In genomic region chr10:73054286-73054685, GRCh38 we compare ENCODE assay signal across 15 cellular contexts. TPM values are rescaled to one million over a fixed set of nuclear protein-coding genes. Genes with fewer than 3 reads are reported as not detected.
DNase-seq lines count a peak whose midpoint lies in the region; ATAC-seq, FAIRE-seq and TF ChIP-seq lines count a peak whose summit lies in the region.
"Had no signal": no experiment of that assay in that cellular context is flagged by ENCODE, and none has a peak within 500 bp of the region (broad histone marks: within the 10 kb centered on the region; RNA-seq: fewer than 3 reads in every experiment).

No MANE protein-coding gene starts in this region.

- H3K27me3 ChIP-seq in left ventricle myocardium inferior (ENCODE audit: low read depth) (no peaks in the 10 kb centered on the region), small intestine (ENCODE audit: control insufficient read depth in 2 of 2, insufficient read depth in 2 of 2, low read length in 2 of 2) (no peaks in the 10 kb centered on the region)

- no peaks in the 10 kb centered on the region for H3K4me1 Mint-ChIP-seq in Calu3 (ENCODE audit: low read depth, unreplicated experiment)

- FAIRE-seq in small intestine (lab: Jason Lieb, UNC), result no peak
- FAIRE-seq: D721Med had no signal

- H3K4me3 ChIP-seq in left ventricle myocardium inferior (no peak overlapping the region), small intestine (ENCODE audit: low read depth in 1 of 2, low read length in 2 of 2) (no peak overlapping the region)
- H3K4me3 ChIP-seq: GM23248 had no signal

- no peak overlapping the region for H3K4me3 Mint-ChIP-seq in Calu3 (ENCODE audit: low read depth, unreplicated experiment)
- H3K4me3 Mint-ChIP-seq: activated CD8-positive, alpha-beta memory T cell treated with anti-CD3 and anti-CD28 coated beads, Interleukin-2, amount 10 ng/mL, durations not matched to agents 7 days and 5 days; activated naive CD8-positive, alpha-beta T cell treated with anti-CD3 and anti-CD28 coated beads, Interleukin-2, amount 10 ng/mL, durations not matched to agents 7 days and 5 days had no signal

- DNase-seq in left ventricle myocardium inferior (no peak), left cardiac atrium (no peak), pons (ENCODE audit: low spot score) (no peak), small intestine (no peak), Calu3 (no peak)
- DNase-seq: activated CD8-positive, alpha-beta memory T cell treated with anti-CD3 and anti-CD28 coated beads, Interleukin-2, amount 10 ng/mL, durations not matched to agents 7 days and 5 days; activated naive CD8-positive, alpha-beta T cell treated with anti-CD3 and anti-CD28 coated beads, Interleukin-2, amount 10 ng/mL, durations not matched to agents 7 days and 5 days; GM23248; mesenchymal stem cell; NCI-H1092 treated with DMSO at 0.1 percent for 48 hours; occipital lobe had no signal

- TF ChIP-seq CTCF in left ventricle myocardium inferior (IDR thresholded peaks at IDR 0.05; ENCODE audit: borderline replicate concordance) (no peak), Calu3 (IDR thresholded peaks at IDR 0.05; ENCODE audit: unreplicated experiment) (no peak)

- intact Hi-C loops in left ventricle myocardium inferior (cut with micrococcal nuclease), result no loop called here
- intact Hi-C loops in left cardiac atrium (cut with DNase I), result no loop called here
- intact Hi-C loops in Calu3 (cut with micrococcal nuclease; ENCODE audit: unreplicated experiment), result no loop called here

- H3K36me3 Mint-ChIP-seq in Calu3 (ENCODE audit: insufficient read depth, unreplicated experiment), result peaks cover 8% of the 10 kb centered on the region

- H3K9me3 ChIP-seq in left ventricle myocardium inferior (replicated peaks) (no peaks in the 10 kb centered on the region), small intestine (ENCODE audit: control insufficient read depth, low read depth) (no peaks in the 10 kb centered on the region)

- H3K27me3 Mint-ChIP-seq in Calu3 (ENCODE audit: unreplicated experiment), result no peaks in the 10 kb centered on the region
- H3K27me3 Mint-ChIP-seq: activated CD8-positive, alpha-beta memory T cell treated with anti-CD3 and anti-CD28 coated beads, Interleukin-2, amount 10 ng/mL, durations not matched to agents 7 days and 5 days; activated naive CD8-positive, alpha-beta T cell treated with anti-CD3 and anti-CD28 coated beads, Interleukin-2, amount 10 ng/mL, durations not matched to agents 7 days and 5 days had no signal

- H3K9me3 Mint-ChIP-seq in Calu3 (ENCODE audit: low read depth, unreplicated experiment), result no peaks in the 10 kb centered on the region
- H3K9me3 Mint-ChIP-seq: activated naive CD8-positive, alpha-beta T cell treated with anti-CD3 and anti-CD28 coated beads, Interleukin-2, amount 10 ng/mL, durations not matched to agents 7 days and 5 days had no signal

- H3K27ac ChIP-seq in left ventricle myocardium inferior (replicated peaks) (peak overlapping the region; percentile 59), small intestine (ENCODE audit: low read depth in 1 of 2, low read length in 1 of 2) (no peak overlapping the region)
- H3K27ac ChIP-seq: GM23248 had no signal

- H3K4me1 ChIP-seq in left ventricle myocardium inferior, result peaks cover 25% of the 10 kb centered on the region
- H3K4me1 ChIP-seq in small intestine (ENCODE audit: control insufficient read depth in 2 of 2, insufficient read depth in 1 of 2, low read depth in 1 of 2, low read length in 1 of 2), result no peaks in the 10 kb centered on the region

- BruUV-seq in Calu3 (replicated peaks; lab: Mats Ljungman, UMichigan), result no TSS peak

- peaks cover 82% of the 10 kb centered on the region for H3K36me3 ChIP-seq in left ventricle myocardium inferior
- peaks cover 2 to 4% of the 10 kb centered on the region in 2 donors for H3K36me3 ChIP-seq in small intestine (ENCODE audit: control insufficient read depth in 2 of 2, insufficient read depth in 2 of 2, low read length in 2 of 2)

- no peak for ATAC-seq in left cardiac atrium
- ATAC-seq in GM21825 (IDR thresholded peaks at IDR 0.05; ENCODE audit: unreplicated experiment), result peak; percentile 85
- ATAC-seq in HG03175 (IDR thresholded peaks at IDR 0.05; ENCODE audit: unreplicated experiment), result peak; percentile 88
- no peak for ATAC-seq in HG02970 (IDR thresholded peaks at IDR 0.05; ENCODE audit: low FRiP score, unreplicated experiment)
- ATAC-seq: activated CD8-positive, alpha-beta memory T cell treated with anti-CD3 and anti-CD28 coated beads, Interleukin-2, amount 10 ng/mL, durations not matched to agents 7 days and 5 days had no signal

- WGBS in small intestine, 3 donors, result 91 to 95% (median 92%) methylated on average over 2 of the region's 2 CpGs

- CTCF ChIA-PET in Calu3 (lab: Charles Lee), result no interaction called here

- no peak overlapping the region for H3K27ac Mint-ChIP-seq in Calu3 (ENCODE audit: unreplicated experiment)
- H3K27ac Mint-ChIP-seq: activated CD8-positive, alpha-beta memory T cell treated with anti-CD3 and anti-CD28 coated beads, Interleukin-2, amount 10 ng/mL, durations not matched to agents 7 days and 5 days; activated naive CD8-positive, alpha-beta T cell treated with anti-CD3 and anti-CD28 coated beads, Interleukin-2, amount 10 ng/mL, durations not matched to agents 7 days and 5 days had no signal

RNA-seq across cellular contexts. Expression of gene P4HA1, which starts 42.4 kb away (rescaled TPM):
- total RNA-seq in left ventricle myocardium inferior, result 97.1 TPM
- total RNA-seq in left cardiac atrium, result 10 to 100 TPM; 41.0 to 51.0 TPM
- polyA plus RNA-seq in small intestine, result 10 to 100 TPM in 1 of 3 donors, 1 to 10 TPM in 2; 2.7 to 10.6 (median 3.0) TPM
- 20.3 and 20.9 TPM in 2 replicates for total RNA-seq in Calu3 (2022)

RNA-seq across cellular contexts. Expression of gene NUDT13, which starts 56.0 kb away (rescaled TPM):
- total RNA-seq in left ventricle myocardium inferior (5.6 TPM), left cardiac atrium (1 to 10 TPM; 1.6 to 2.7 TPM), Calu3 (2022) (0.76 and 0.78 TPM in 2 replicates)
- polyA plus RNA-seq in small intestine, result 1 to 10 TPM; 1.9 to 2.4 (median 2.0) TPM

Comparison
In these comparisons a context has a peak if more than half of its experiments do, and no peak if none do; other contexts are left out.
1. ATAC-seq: peak in GM21825 (single experiment) and HG03175 (single experiment); none in left cardiac atrium (0 of 2) and HG02970 (single experiment).